Comparison of ENCODE assay signal across 1 cellular context in the genomic region with DNA sequence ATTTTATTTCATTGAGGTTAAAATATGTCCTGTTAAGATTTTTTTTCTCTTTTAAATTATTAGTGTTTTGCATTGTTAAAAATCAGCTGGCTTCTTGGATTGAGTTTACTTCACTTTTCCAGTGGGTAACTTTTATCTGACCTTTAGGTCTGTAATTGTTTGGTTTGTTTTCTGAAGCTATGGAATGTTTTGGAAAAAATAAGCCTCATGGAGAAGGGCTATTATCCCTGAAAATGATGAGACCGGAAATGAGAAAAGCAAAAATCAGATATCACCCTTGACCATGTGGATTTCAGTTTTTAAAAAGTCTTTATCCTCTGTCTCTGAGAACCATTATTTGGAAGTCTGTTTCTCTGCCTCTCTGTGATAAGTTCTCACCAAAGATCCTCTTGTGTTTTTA.
TF ChIP-seq lines count a peak whose summit lies in the region.

No MANE protein-coding gene starts in this region.

TF ChIP-seq in A549, 52 proteins besides CTCF, POLR2A, EP300 and RAD21:
- TF ChIP-seq FOXS1 (CRISPR knock-in tag; IDR thresholded peaks at IDR 0.05) (no peak), CEBPB (IDR thresholded peaks at IDR 0.05) (no peak), HOXB13 (CRISPR knock-in tag; IDR thresholded peaks at IDR 0.05; ENCODE audit: low read depth) (no peak), HOXA7 (CRISPR knock-in tag; IDR thresholded peaks at IDR 0.05) (no peak), HEYL (CRISPR knock-in tag; IDR thresholded peaks at IDR 0.05) (no peak), FOSB (CRISPR knock-in tag; IDR thresholded peaks at IDR 0.05) (no peak), NR3C1 (IDR thresholded peaks at IDR 0.05) (no peak), MAFK (IDR thresholded peaks at IDR 0.05; ENCODE audit: partially characterized antibody) (no peak), MAZ (IDR thresholded peaks at IDR 0.05; ENCODE audit: borderline replicate concordance, low read depth, low read length) (no peak), FOSL2 (IDR thresholded peaks at IDR 0.05) (no peak), FOSL2 (CRISPR knock-in tag; IDR thresholded peaks at IDR 0.05) (no peak), TP53 (CRISPR knock-in tag; IDR thresholded peaks at IDR 0.05) (no peak), RNF2 (IDR thresholded peaks at IDR 0.05; ENCODE audit: borderline replicate concordance, low read depth) (no peak)
- TF ChIP-seq, protein P1, sequence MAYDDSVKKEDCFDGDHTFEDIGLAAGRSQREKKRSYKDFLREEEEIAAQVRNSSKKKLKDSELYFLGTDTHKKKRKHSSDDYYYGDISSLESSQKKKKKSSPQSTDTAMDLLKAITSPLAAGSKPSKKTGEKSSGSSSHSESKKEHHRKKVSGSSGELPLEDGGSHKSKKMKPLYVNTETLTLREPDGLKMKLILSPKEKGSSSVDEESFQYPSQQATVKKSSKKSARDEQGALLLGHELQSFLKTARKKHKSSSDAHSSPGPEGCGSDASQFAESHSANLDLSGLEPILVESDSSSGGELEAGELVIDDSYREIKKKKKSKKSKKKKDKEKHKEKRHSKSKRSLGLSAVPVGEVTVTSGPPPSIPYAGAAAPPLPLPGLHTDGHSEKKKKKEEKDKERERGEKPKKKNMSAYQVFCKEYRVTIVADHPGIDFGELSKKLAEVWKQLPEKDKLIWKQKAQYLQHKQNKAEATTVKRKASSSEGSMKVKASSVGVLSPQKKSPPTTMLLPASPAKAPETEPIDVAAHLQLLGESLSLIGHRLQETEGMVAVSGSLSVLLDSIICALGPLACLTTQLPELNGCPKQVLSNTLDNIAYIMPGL (CRISPR knock-in tag; IDR thresholded peaks at IDR 0.05; ENCODE audit: borderline replicate concordance): no peak
- TF ChIP-seq, protein P2, sequence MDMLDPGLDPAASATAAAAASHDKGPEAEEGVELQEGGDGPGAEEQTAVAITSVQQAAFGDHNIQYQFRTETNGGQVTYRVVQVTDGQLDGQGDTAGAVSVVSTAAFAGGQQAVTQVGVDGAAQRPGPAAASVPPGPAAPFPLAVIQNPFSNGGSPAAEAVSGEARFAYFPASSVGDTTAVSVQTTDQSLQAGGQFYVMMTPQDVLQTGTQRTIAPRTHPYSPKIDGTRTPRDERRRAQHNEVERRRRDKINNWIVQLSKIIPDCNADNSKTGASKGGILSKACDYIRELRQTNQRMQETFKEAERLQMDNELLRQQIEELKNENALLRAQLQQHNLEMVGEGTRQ (IDR thresholded peaks at IDR 0.05): no peak
- TF ChIP-seq, protein P3, sequence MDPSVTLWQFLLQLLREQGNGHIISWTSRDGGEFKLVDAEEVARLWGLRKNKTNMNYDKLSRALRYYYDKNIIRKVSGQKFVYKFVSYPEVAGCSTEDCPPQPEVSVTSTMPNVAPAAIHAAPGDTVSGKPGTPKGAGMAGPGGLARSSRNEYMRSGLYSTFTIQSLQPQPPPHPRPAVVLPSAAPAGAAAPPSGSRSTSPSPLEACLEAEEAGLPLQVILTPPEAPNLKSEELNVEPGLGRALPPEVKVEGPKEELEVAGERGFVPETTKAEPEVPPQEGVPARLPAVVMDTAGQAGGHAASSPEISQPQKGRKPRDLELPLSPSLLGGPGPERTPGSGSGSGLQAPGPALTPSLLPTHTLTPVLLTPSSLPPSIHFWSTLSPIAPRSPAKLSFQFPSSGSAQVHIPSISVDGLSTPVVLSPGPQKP (IDR thresholded peaks at IDR 0.05; ENCODE audit: low read depth, low read length): no peak
TF ChIP-seq in A549: peak in this region for 0.
